ENCODE assay signal across 15 cellular contexts in the genomic region with DNA sequence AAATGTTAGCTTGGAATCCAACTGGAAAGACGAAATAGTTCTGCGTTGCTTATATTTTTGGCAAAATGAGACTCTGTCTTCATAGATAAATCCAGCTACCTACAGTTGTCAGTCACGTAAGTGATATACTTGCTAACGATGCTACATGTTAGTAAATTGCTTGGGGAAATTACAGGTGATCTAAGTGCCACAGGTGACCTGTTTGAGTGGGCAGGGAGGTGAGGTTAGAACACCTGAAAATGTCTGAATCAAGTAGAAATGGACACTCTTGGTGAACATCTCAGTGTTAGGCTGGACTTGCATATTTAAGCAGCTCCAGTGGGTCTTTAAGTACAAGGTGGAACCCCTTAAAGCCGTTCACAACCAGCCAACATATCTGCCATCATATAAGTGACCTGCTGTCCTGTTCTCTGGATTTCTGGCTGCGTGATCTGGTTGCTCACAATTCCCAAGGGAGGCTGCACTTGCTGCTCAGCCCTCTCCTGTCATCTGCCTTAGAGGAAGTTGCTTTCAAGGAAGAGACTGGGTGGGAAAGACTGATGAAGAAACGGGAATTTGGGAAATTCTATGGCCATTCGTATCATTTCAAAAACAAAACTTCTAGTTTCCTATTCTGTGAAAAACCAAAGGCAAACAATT.
A peak's percentile ranks its signal among the peaks of the same experiment; 100 is the strongest.
DNase-seq lines count a peak whose midpoint lies in the region; TF ChIP-seq lines count a peak whose summit lies in the region.
"Had no signal": no experiment of that assay in that cellular context is flagged by ENCODE, and none has a peak within 500 bp of the region (broad histone marks: within the 10 kb centered on the region; RNA-seq: fewer than 3 reads in every experiment).

No MANE protein-coding gene starts in this region.

- H3K27ac Mint-ChIP-seq in chondrocyte (ENCODE audit: unreplicated experiment), result peak overlapping the region; percentile 14
- H3K27ac Mint-ChIP-seq: CD4-positive, alpha-beta memory T cell had no signal

- H3K9ac ChIP-seq in smooth muscle cell (ENCODE audit: low read depth), result no peak overlapping the region

- H3K9me3 ChIP-seq in HEK293 (ENCODE audit: control insufficient read depth, insufficient read depth, low read depth, low read length) (no peaks in the 10 kb centered on the region), smooth muscle cell (replicated peaks; ENCODE audit: low read depth) (no peaks in the 10 kb centered on the region), hepatocyte (ENCODE audit: low read depth) (no peaks in the 10 kb centered on the region)
- H3K9me3 ChIP-seq: MG63 had no signal

- no peaks in the 10 kb centered on the region for H4K20me1 ChIP-seq in smooth muscle cell (ENCODE audit: low read depth)
- H4K20me1 ChIP-seq in hepatocyte (ENCODE audit: insufficient read depth, poor library complexity, severe bottlenecking), result no peaks in the 10 kb centered on the region

- no peak overlapping the region for H3K27ac ChIP-seq in HEK293 (ENCODE audit: extremely low read depth, low read depth, low read length)
- H3K27ac ChIP-seq in smooth muscle cell (ENCODE audit: low read depth), result peak overlapping the region; percentile 4
- H3K27ac ChIP-seq in hepatocyte, result no peak overlapping the region

- H3K4me2 ChIP-seq in smooth muscle cell, result peak overlapping the region; percentile 31
- H3K4me2 ChIP-seq in hepatocyte, result no peak overlapping the region

- CTCF ChIA-PET in HEK293 (lab: Yijun Ruan, JAX) (interaction anchor here (0.5 to 0.6 kb wide), 2 partner anchors 14 to 1780 kb away, joined by 3 to 5 read pairs; no protein-coding TSS in a partner anchor), HEK293T (lab: Yijun Ruan, JAX) (no interaction called here)

- no peak overlapping the region for H3K4me3 Mint-ChIP-seq in chondrocyte (ENCODE audit: unreplicated experiment)
- H3K4me3 Mint-ChIP-seq: CD4-positive, alpha-beta memory T cell had no signal

- POLR2A ChIA-PET in HEK293 (lab: Yijun Ruan, JAX) (no interaction called here), HEK293T (lab: Yijun Ruan, JAX) (no interaction called here)

- H3K36me3 ChIP-seq in HEK293 (ENCODE audit: control insufficient read depth in 2 of 2, insufficient read depth in 1 of 2, low read length in 2 of 2) (no peaks in the 10 kb centered on the region), smooth muscle cell (ENCODE audit: low read depth) (no peaks in the 10 kb centered on the region), hepatocyte (replicated peaks; ENCODE audit: insufficient read depth, low read depth) (no peaks in the 10 kb centered on the region)
- H3K36me3 ChIP-seq: MG63 had no signal

- H3K9me2 ChIP-seq in hepatocyte (replicated peaks; ENCODE audit: insufficient read depth), result no peaks in the 10 kb centered on the region

- WGBS in smooth muscle cell (ENCODE audit: low lambda C conversion rate), result 87% methylated on average over 8 of the region's 8 CpGs
- WGBS in hepatocyte (ENCODE audit: low lambda C conversion rate, missing lambda C conversion rate), result 91% methylated on average over 8 of the region's 8 CpGs

- DNase-seq in NCI-H69 (lab: John Stamatoyannopoulos, UW), result peak; percentile 63
- no peak for DNase-seq in chondrocyte (ENCODE audit: low spot score)
- DNase-seq in smooth muscle cell (lab: John Stamatoyannopoulos, UW; ENCODE audit: unreplicated experiment), result no peak
- DNase-seq in NCI-H1105 treated with DMSO at 0.1 percent for 48 hours (lab: John Stamatoyannopoulos, UW), result no peak
- DNase-seq in HEK293T (ENCODE audit: extremely low spot score), result no peak
- DNase-seq in hepatocyte (ENCODE audit: low spot score), result no peak
- DNase-seq: Calu3; CD4-positive, alpha-beta memory T cell; IMR-90; Karpas-422; MG63; NCI-H2029; NCI-H226; T-helper 1 cell had no signal

- H3K27me3 ChIP-seq in smooth muscle cell (ENCODE audit: low read depth) (no peaks in the 10 kb centered on the region), hepatocyte (no peaks in the 10 kb centered on the region)
- H3K27me3 ChIP-seq: MG63 had no signal

- H3K4me1 ChIP-seq in HEK293 (ENCODE audit: control insufficient read depth, insufficient read depth, low read length), result peaks cover 29% of the 10 kb centered on the region
- peaks cover 5% of the 10 kb centered on the region for H3K4me1 ChIP-seq in smooth muscle cell (ENCODE audit: low read depth)
- H3K4me1 ChIP-seq in hepatocyte (ENCODE audit: insufficient read depth), result peaks cover 5% of the 10 kb centered on the region

- H3K9me3 Mint-ChIP-seq in chondrocyte (ENCODE audit: low read depth), result no peaks in the 10 kb centered on the region

- no peaks in the 10 kb centered on the region for H3K27me3 Mint-ChIP-seq in chondrocyte (ENCODE audit: low read depth)
- H3K27me3 Mint-ChIP-seq: CD4-positive, alpha-beta memory T cell had no signal

- H3K79me2 ChIP-seq in smooth muscle cell (ENCODE audit: low read depth), result no peaks in the 10 kb centered on the region
- H3K79me2 ChIP-seq in hepatocyte, result no peaks in the 10 kb centered on the region

- H3K4me3 ChIP-seq in HEK293 (ENCODE audit: low read depth, low read length), result no peak overlapping the region
- no peak overlapping the region for H3K4me3 ChIP-seq in smooth muscle cell
- no peak overlapping the region for H3K4me3 ChIP-seq in hepatocyte
- H3K4me3 ChIP-seq: MG63 had no signal

- peak overlapping the region; percentile 57 for H2AFZ ChIP-seq in smooth muscle cell (ENCODE audit: low read depth)
- no peak overlapping the region for H2AFZ ChIP-seq in hepatocyte

- TF ChIP-seq CTCF in HEK293 (tag by site-specific recombination; IDR thresholded peaks at IDR 0.05) (no peak), chondrocyte (IDR thresholded peaks at IDR 0.05) (no peak), smooth muscle cell (IDR thresholded peaks at IDR 0.05; ENCODE audit: borderline replicate concordance, insufficient read depth, poor library complexity, severe bottlenecking) (no peak), hepatocyte (IDR thresholded peaks at IDR 0.05; ENCODE audit: poor library complexity) (no peak)

- H3K36me3 Mint-ChIP-seq in chondrocyte (ENCODE audit: low read depth), result no peaks in the 10 kb centered on the region
- H3K36me3 Mint-ChIP-seq: CD4-positive, alpha-beta memory T cell had no signal

- H3F3A ChIP-seq in smooth muscle cell (ENCODE audit: low read depth), result peaks cover 8% of the 10 kb centered on the region

- peaks cover 53% of the 10 kb centered on the region for H3K4me1 Mint-ChIP-seq in chondrocyte (ENCODE audit: low read depth)
- H3K4me1 Mint-ChIP-seq: CD4-positive, alpha-beta memory T cell had no signal

TF ChIP-seq in HEK293, 187 proteins besides CTCF, POLR2A, EP300 and RAD21 (continues in another document):
- TF ChIP-seq ZNF664 (tag by site-specific recombination; IDR thresholded peaks at IDR 0.05), result no peak
- TF ChIP-seq, protein P1, sequence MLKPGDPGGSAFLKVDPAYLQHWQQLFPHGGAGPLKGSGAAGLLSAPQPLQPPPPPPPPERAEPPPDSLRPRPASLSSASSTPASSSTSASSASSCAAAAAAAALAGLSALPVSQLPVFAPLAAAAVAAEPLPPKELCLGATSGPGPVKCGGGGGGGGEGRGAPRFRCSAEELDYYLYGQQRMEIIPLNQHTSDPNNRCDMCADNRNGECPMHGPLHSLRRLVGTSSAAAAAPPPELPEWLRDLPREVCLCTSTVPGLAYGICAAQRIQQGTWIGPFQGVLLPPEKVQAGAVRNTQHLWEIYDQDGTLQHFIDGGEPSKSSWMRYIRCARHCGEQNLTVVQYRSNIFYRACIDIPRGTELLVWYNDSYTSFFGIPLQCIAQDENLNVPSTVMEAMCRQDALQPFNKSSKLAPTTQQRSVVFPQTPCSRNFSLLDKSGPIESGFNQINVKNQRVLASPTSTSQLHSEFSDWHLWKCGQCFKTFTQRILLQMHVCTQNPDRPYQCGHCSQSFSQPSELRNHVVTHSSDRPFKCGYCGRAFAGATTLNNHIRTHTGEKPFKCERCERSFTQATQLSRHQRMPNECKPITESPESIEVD (tag by site-specific recombination; IDR thresholded peaks at IDR 0.05), result no peak
- TF ChIP-seq, protein P2, sequence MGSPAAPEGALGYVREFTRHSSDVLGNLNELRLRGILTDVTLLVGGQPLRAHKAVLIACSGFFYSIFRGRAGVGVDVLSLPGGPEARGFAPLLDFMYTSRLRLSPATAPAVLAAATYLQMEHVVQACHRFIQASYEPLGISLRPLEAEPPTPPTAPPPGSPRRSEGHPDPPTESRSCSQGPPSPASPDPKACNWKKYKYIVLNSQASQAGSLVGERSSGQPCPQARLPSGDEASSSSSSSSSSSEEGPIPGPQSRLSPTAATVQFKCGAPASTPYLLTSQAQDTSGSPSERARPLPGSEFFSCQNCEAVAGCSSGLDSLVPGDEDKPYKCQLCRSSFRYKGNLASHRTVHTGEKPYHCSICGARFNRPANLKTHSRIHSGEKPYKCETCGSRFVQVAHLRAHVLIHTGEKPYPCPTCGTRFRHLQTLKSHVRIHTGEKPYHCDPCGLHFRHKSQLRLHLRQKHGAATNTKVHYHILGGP (tag by site-specific recombination; IDR thresholded peaks at IDR 0.05), result peak; percentile 47; the same call in 1 of the 2 replicates
- TF ChIP-seq ZBTB17 (tag by site-specific recombination; IDR thresholded peaks at IDR 0.05), result peak; percentile 53

TF ChIP-seq in HEK293T, 16 proteins besides CTCF, POLR2A, EP300 and RAD21:
- TF ChIP-seq FOXA1 (IDR thresholded peaks at IDR 0.05) (no peak), ELF4 (IDR thresholded peaks at IDR 0.05) (no peak), LEF1 (IDR thresholded peaks at IDR 0.05; ENCODE audit: borderline replicate concordance) (no peak), FOXM1 (IDR thresholded peaks at IDR 0.05; ENCODE audit: borderline replicate concordance) (no peak), SP1 (IDR thresholded peaks at IDR 0.05) (no peak), FOXK2 (IDR thresholded peaks at IDR 0.05) (no peak), HDGF (IDR thresholded peaks at IDR 0.05; ENCODE audit: borderline replicate concordance) (no peak), NFRKB (IDR thresholded peaks at IDR 0.05) (no peak), BHLHE40 (IDR thresholded peaks at IDR 0.05; ENCODE audit: borderline replicate concordance) (no peak), SUZ12 (IDR thresholded peaks at IDR 0.05) (no peak), TARDBP (IDR thresholded peaks at IDR 0.05) (no peak), CTBP1 (IDR thresholded peaks at IDR 0.05; ENCODE audit: borderline replicate concordance) (no peak), ARNT (IDR thresholded peaks at IDR 0.05) (no peak), L3MBTL2 (conservative IDR thresholded peaks at IDR 0.05) (no peak), ZNF384 (IDR thresholded peaks at IDR 0.05) (no peak)
- TF ChIP-seq, protein P3, sequence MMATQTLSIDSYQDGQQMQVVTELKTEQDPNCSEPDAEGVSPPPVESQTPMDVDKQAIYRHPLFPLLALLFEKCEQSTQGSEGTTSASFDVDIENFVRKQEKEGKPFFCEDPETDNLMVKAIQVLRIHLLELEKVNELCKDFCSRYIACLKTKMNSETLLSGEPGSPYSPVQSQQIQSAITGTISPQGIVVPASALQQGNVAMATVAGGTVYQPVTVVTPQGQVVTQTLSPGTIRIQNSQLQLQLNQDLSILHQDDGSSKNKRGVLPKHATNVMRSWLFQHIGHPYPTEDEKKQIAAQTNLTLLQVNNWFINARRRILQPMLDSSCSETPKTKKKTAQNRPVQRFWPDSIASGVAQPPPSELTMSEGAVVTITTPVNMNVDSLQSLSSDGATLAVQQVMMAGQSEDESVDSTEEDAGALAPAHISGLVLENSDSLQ (IDR thresholded peaks at IDR 0.05), result no peak
